Comparison of ENCODE assay signal across 1 cellular context in genomic region chr20:50320910-50321796, GRCh38.
A peak's percentile ranks its signal among the peaks of the same experiment; 100 is the strongest.
TF ChIP-seq lines count a peak whose summit lies in the region.

No MANE protein-coding gene starts in this region.

TF ChIP-seq in HepG2, 621 proteins besides CTCF, POLR2A, EP300 and RAD21 (continued from another document and continues in another):
- TF ChIP-seq PATZ1 (CRISPR knock-in tag; IDR thresholded peaks at IDR 0.05) (peak; percentile 79), MED1 (CRISPR knock-in tag; IDR thresholded peaks at IDR 0.05) (peak; percentile 88), ZNF816 (CRISPR knock-in tag; IDR thresholded peaks at IDR 0.05; ENCODE audit: borderline replicate concordance) (peak; percentile 64; the same call in 1 of the 2 replicates), ZNF329 (CRISPR knock-in tag; IDR thresholded peaks at IDR 0.05; ENCODE audit: low read depth) (0 out of 2 replicates have a peak, but pooled peaks have one; percentile 20), REL (CRISPR knock-in tag; conservative IDR thresholded peaks at IDR 0.05) (no peak), PBX2 (CRISPR knock-in tag; IDR thresholded peaks at IDR 0.05) (no peak), ZFX (CRISPR knock-in tag; IDR thresholded peaks at IDR 0.05; ENCODE audit: low read depth) (peak; percentile 99), STAG1 (CRISPR knock-in tag; IDR thresholded peaks at IDR 0.05) (peak; percentile 48), GFI1 (CRISPR knock-in tag; IDR thresholded peaks at IDR 0.05; ENCODE audit: borderline replicate concordance) (no peak), ZNF570 (CRISPR knock-in tag; IDR thresholded peaks at IDR 0.05; ENCODE audit: borderline replicate concordance) (no peak), ZNF367 (CRISPR knock-in tag; IDR thresholded peaks at IDR 0.05; ENCODE audit: borderline replicate concordance) (no peak), ISX (CRISPR knock-in tag; conservative IDR thresholded peaks at IDR 0.05) (peak; percentile 88; the same call in 1 of the 2 replicates), ZBTB38 (CRISPR knock-in tag; IDR thresholded peaks at IDR 0.05) (peak; percentile 87; the same call in 1 of the 2 replicates), TBX3 (IDR thresholded peaks at IDR 0.05; ENCODE audit: borderline replicate concordance) (no peak; the same call in 1 of the 2 replicates), ZNF468 (CRISPR knock-in tag; IDR thresholded peaks at IDR 0.05) (peak; percentile 87; the same call in 1 of the 2 replicates), ZNF30 (CRISPR knock-in tag; IDR thresholded peaks at IDR 0.05) (no peak), ZNF20 (CRISPR knock-in tag; IDR thresholded peaks at IDR 0.05) (no peak), TCF12 (IDR thresholded peaks at IDR 0.05) (no peak), TCF12 (CRISPR knock-in tag; IDR thresholded peaks at IDR 0.05) (no peak; the same call in 1 of the 2 replicates), ZBED4 (CRISPR knock-in tag; IDR thresholded peaks at IDR 0.05; ENCODE audit: borderline replicate concordance) (peak; percentile 88), ZNF484 (CRISPR knock-in tag; IDR thresholded peaks at IDR 0.05; ENCODE audit: borderline replicate concordance, low read depth) (no peak), ZBTB7A (CRISPR knock-in tag; IDR thresholded peaks at IDR 0.05) (peak; percentile 89), ZBTB44 (CRISPR knock-in tag; IDR thresholded peaks at IDR 0.05) (no peak), ZNF503 (CRISPR knock-in tag; IDR thresholded peaks at IDR 0.05) (peak; percentile 61; the same call in 1 of the 2 replicates), PRDM4 (CRISPR knock-in tag; IDR thresholded peaks at IDR 0.05; ENCODE audit: borderline replicate concordance) (0 out of 2 replicates have a peak, but pooled peaks have one; percentile 27), ZNF704 (CRISPR knock-in tag; IDR thresholded peaks at IDR 0.05; ENCODE audit: borderline replicate concordance) (peak; percentile 55; the same call in 1 of the 2 replicates), RARG (CRISPR knock-in tag; IDR thresholded peaks at IDR 0.05; ENCODE audit: low read depth) (no peak), ZFY (CRISPR knock-in tag; IDR thresholded peaks at IDR 0.05) (peak; percentile 92), FOXA1 (IDR thresholded peaks at IDR 0.05) (no peak), FOXA1 (CRISPR knock-in tag; IDR thresholded peaks at IDR 0.05) (no peak; the same call in 1 of the 2 replicates), MLLT10 (CRISPR knock-in tag; IDR thresholded peaks at IDR 0.05) (no peak), MBD4 (IDR thresholded peaks at IDR 0.05; ENCODE audit: borderline replicate concordance, low read length) (no peak), THAP8 (CRISPR knock-in tag; IDR thresholded peaks at IDR 0.05; ENCODE audit: borderline replicate concordance) (no peak), KDM4B (CRISPR knock-in tag; IDR thresholded peaks at IDR 0.05) (0 out of 2 replicates have a peak, but pooled peaks have one; percentile 31), ZMAT5 (CRISPR knock-in tag; IDR thresholded peaks at IDR 0.05; ENCODE audit: borderline replicate concordance, low read depth) (no peak), RELA (CRISPR knock-in tag; IDR thresholded peaks at IDR 0.05) (peak; percentile 72; the same call in 1 of the 2 replicates), PAWR (CRISPR knock-in tag; IDR thresholded peaks at IDR 0.05; ENCODE audit: borderline replicate concordance) (peak; percentile 99; the same call in 1 of the 2 replicates), PAF1 (CRISPR knock-in tag; IDR thresholded peaks at IDR 0.05) (no peak), SNAPC2 (CRISPR knock-in tag; IDR thresholded peaks at IDR 0.05) (0 out of 2 replicates have a peak, but pooled peaks have one; percentile 87), SRY (CRISPR knock-in tag; IDR thresholded peaks at IDR 0.05) (no peak; the same call in 1 of the 2 replicates), PHF5A (CRISPR knock-in tag; IDR thresholded peaks at IDR 0.05; ENCODE audit: low read depth, unreplicated experiment) (no peak), ZNF276 (CRISPR knock-in tag; IDR thresholded peaks at IDR 0.05; ENCODE audit: low read depth) (no peak), ZNF75D (CRISPR knock-in tag; IDR thresholded peaks at IDR 0.05; ENCODE audit: borderline replicate concordance) (no peak), NFE2L1 (CRISPR knock-in tag; IDR thresholded peaks at IDR 0.05; ENCODE audit: borderline replicate concordance) (no peak), DBP (CRISPR knock-in tag; IDR thresholded peaks at IDR 0.05; ENCODE audit: not compliant biosample characterization) (no peak), ZNF383 (CRISPR knock-in tag; IDR thresholded peaks at IDR 0.05; ENCODE audit: borderline replicate concordance) (peak; percentile 99; the same call in 1 of the 2 replicates)
